ENCODE assay signal across 27 cellular contexts in genomic region chr10:133130602-133131001, GRCh38. TPM values are rescaled to one million over a fixed set of nuclear protein-coding genes. Genes with fewer than 3 reads are reported as not detected.
A peak's percentile ranks its signal among the peaks of the same experiment; 100 is the strongest.
DNase-seq lines count a peak whose midpoint lies in the region; ATAC-seq, FAIRE-seq and TF ChIP-seq lines count a peak whose summit lies in the region.
"Had no signal": no experiment of that assay in that cellular context is flagged by ENCODE, and none has a peak within 500 bp of the region (broad histone marks: within the 10 kb centered on the region; RNA-seq: fewer than 3 reads in every experiment).

No MANE protein-coding gene starts in this region.

- CTCF ChIA-PET in WTC11 (lab: Charles Lee), result no interaction called here

- no peak overlapping the region for H3K27ac Mint-ChIP-seq in WTC11
- H3K27ac Mint-ChIP-seq: CD8-positive, alpha-beta memory T cell; HFFc6; IgD-negative memory B cell had no signal

- DNase-seq in left ventricle myocardium superior, result peak; percentile 11
- no peak for DNase-seq in Right ventricle myocardium inferior (ENCODE audit: missing footprints)
- no peak for DNase-seq in HTR-8/SVneo (ENCODE audit: insufficient read length, low spot score)
- peak; percentile 8 for DNase-seq in epidermal melanocyte (ENCODE audit: insufficient read length, low spot score)
- no peak for DNase-seq in urothelium cell line (ENCODE audit: low spot score)
- DNase-seq in WTC11 (ENCODE audit: low spot score), result no peak
- no peak for DNase-seq in effector CD8-positive, alpha-beta T cell (lab: John Stamatoyannopoulos, UW)
- DNase-seq in effector CD4-positive, alpha-beta T cell, result no peak
- DNase-seq: AML-193; CD8-positive, alpha-beta memory T cell; DMS 273 treated with DMSO at 0.1 percent for 48 hours; DMS79 treated with DMSO at 0.1 percent for 48 hours; GF-D8; GM23248; H9; HFFc6; NCI-H1048; NCI-H1417; NCI-H1694 treated with DMSO at 0.1 percent for 48 hours; NCI-H2081; NCI-H226; NCI-H510A; NCI-H69; SIG-M5 had no signal

- FAIRE-seq in HTR-8/SVneo (lab: Jason Lieb, UNC) (peak; percentile 54), urothelium cell line (lab: Jason Lieb, UNC) (peak; percentile 97)
- FAIRE-seq: A204.1 had no signal

- no peaks in the 10 kb centered on the region for H3K36me3 Mint-ChIP-seq in WTC11
- H3K36me3 Mint-ChIP-seq: CD8-positive, alpha-beta memory T cell; IgD-negative memory B cell had no signal

- no peak overlapping the region for H3K4me3 Mint-ChIP-seq in WTC11
- H3K4me3 Mint-ChIP-seq: CD8-positive, alpha-beta memory T cell; H9; HFFc6 had no signal

- no peaks in the 10 kb centered on the region for H3K9me3 Mint-ChIP-seq in WTC11
- H3K9me3 Mint-ChIP-seq: CD8-positive, alpha-beta memory T cell had no signal

- H3K27me3 Mint-ChIP-seq in WTC11 (ENCODE audit: low read depth), result no peaks in the 10 kb centered on the region

- POLR2A ChIA-PET in WTC11 (lab: Charles Lee), result no interaction called here

- no peak for TF ChIP-seq CTCF in WTC11 (IDR thresholded peaks at IDR 0.05)

- intact Hi-C loops in left ventricle myocardium superior (cut with micrococcal nuclease), result no loop called here
- intact Hi-C loops in Right ventricle myocardium inferior (cut with DNase I), result no loop called here

- no peaks in the 10 kb centered on the region for H3K4me1 Mint-ChIP-seq in WTC11
- H3K4me1 Mint-ChIP-seq: CD8-positive, alpha-beta memory T cell; H9 had no signal

- ATAC-seq in left ventricle myocardium superior (no peak), Right ventricle myocardium inferior (no peak), WTC11 (no peak)
- ATAC-seq: Panc1 had no signal

TF ChIP-seq in WTC11, 78 proteins besides CTCF, POLR2A, EP300 and RAD21:
- TF ChIP-seq ARID4B (CRISPR knock-in tag; IDR thresholded peaks at IDR 0.05; ENCODE audit: borderline replicate concordance) (no peak), EMX1 (CRISPR knock-in tag; IDR thresholded peaks at IDR 0.05) (no peak), GRHL2 (CRISPR knock-in tag; IDR thresholded peaks at IDR 0.05; ENCODE audit: insufficient replicate concordance, severe bottlenecking) (no peak), CBFB (CRISPR knock-in tag; IDR thresholded peaks at IDR 0.05; ENCODE audit: low read depth) (no peak), AFF4 (CRISPR knock-in tag; IDR thresholded peaks at IDR 0.05; ENCODE audit: borderline replicate concordance) (no peak)
TF ChIP-seq in WTC11: peak in this region for 0.

RNA-seq across cellular contexts. Expression of gene KNDC1, which starts 29.4 kb away (rescaled TPM):
- 0.20 TPM for total RNA-seq in left ventricle myocardium superior
- total RNA-seq in Right ventricle myocardium inferior, result not detected
- 25.7 to 26.8 TPM (median 26.6 TPM) in 3 replicates for total RNA-seq in WTC11 (2021)
- total RNA-seq: CD8-positive, alpha-beta memory T cell had no signal

RNA-seq across cellular contexts. Expression of gene ADGRA1, which starts 42.9 kb away (rescaled TPM):
- not detected for total RNA-seq in left ventricle myocardium superior
- not detected for total RNA-seq in Right ventricle myocardium inferior
- total RNA-seq in WTC11 (2021), result 0.11 to 0.20 TPM (median 0.18 TPM) in 3 replicates
- total RNA-seq: CD8-positive, alpha-beta memory T cell; GM23248; HFFc6 had no signal

Comparison
In these comparisons a context has a peak if more than half of its experiments do, and no peak if none do; other contexts are left out.
1. DNase-seq: peak in left ventricle myocardium superior (single experiment) and epidermal melanocyte (single experiment); none in Right ventricle myocardium inferior (single experiment), HTR-8/SVneo (single experiment), urothelium cell line (single experiment), WTC11 (single experiment), effector CD8-positive, alpha-beta T cell (single experiment) and effector CD4-positive, alpha-beta T cell (single experiment).
2. RNA of gene KNDC1, which starts 29.4 kb away (total RNA-seq): 25.7 to 26.8 TPM in WTC11; 0.20 TPM in left ventricle myocardium superior (single experiment) and not detected in Right ventricle myocardium inferior (single experiment); every median in the first group is over 10 times any median in the second.